ENCODE assay signal across 31 cellular contexts in genomic region chr17:2455956-2456355, GRCh38.
"Had no signal": no experiment of that assay in that cellular context is flagged by ENCODE, and none has a peak within 500 bp of the region (broad histone marks: within the 10 kb centered on the region; RNA-seq: fewer than 3 reads in every experiment).

No MANE protein-coding gene starts in this region.

- H3K4me3 Mint-ChIP-seq: activated CD4-positive, alpha-beta memory T cell treated with anti-CD3 and anti-CD28 coated beads, Interleukin-2, amount 10 ng/mL, durations not matched to agents 7 days and 5 days; activated CD8-positive, alpha-beta memory T cell treated with anti-CD3 and anti-CD28 coated beads, Interleukin-2, amount 10 ng/mL, durations not matched to agents 7 days and 5 days; activated naive CD8-positive, alpha-beta T cell treated with anti-CD3 and anti-CD28 coated beads for 36 hours; activated T-cell treated with anti-CD3 and anti-CD28 coated beads, Interleukin-2, amount 50 U/mL, for 72 hours; activated T-helper 17 cell treated with anti-CD3 and anti-CD28 coated beads, Interleukin-2, amount 50 U/mL, for 72 hours had no signal

- DNase-seq: activated CD4-positive, alpha-beta memory T cell treated with anti-CD3 and anti-CD28 coated beads, Interleukin-2, amount 10 ng/mL, durations not matched to agents 7 days and 5 days; activated CD4-positive, alpha-beta T cell treated with anti-CD3 and anti-CD28 coated beads for 1 hour; activated CD4-positive, alpha-beta T cell treated with anti-CD3 and anti-CD28 coated beads for 48 hours; activated CD4-positive, CD25-positive, alpha-beta regulatory T cell; activated CD8-positive, alpha-beta memory T cell treated with anti-CD3 and anti-CD28 coated beads for 24 hours; activated CD8-positive, alpha-beta memory T cell treated with anti-CD3 and anti-CD28 coated beads, Interleukin-2, amount 10 ng/mL, durations not matched to agents 7 days and 5 days; activated CD8-positive, alpha-beta memory T cell treated with anti-CD3 and anti-CD28 coated beads, Interleukin-2, amount 50 U/mL, for 48 hours; activated effector memory CD4-positive, alpha-beta T cell treated with anti-CD3 and anti-CD28 coated beads, Interleukin-2, amount 50 U/mL, for 16 hours; activated naive CD4-positive, alpha-beta T cell; activated naive CD4-positive, alpha-beta T cell treated with anti-CD3 and anti-CD28 coated beads, Interleukin-2, amount 50 U/mL, for 16 hours; activated naive CD8-positive, alpha-beta T cell treated with anti-CD3 and anti-CD28 coated beads for 36 hours; activated T-cell treated with anti-CD3 and anti-CD28 coated beads, Interleukin-2, amount 50 U/mL, for 72 hours; amniotic stem cell; aorta; brain microvascular endothelial cell; central memory CD4-positive, alpha-beta T cell; MM.1S; MV-4-11; NCI-H1092; NCI-H1436 treated with DMSO at 0.1 percent for 48 hours; NCI-H187 treated with DMSO at 0.1 percent for 48 hours; NCI-H2081; NCI-H345; NCI-H526 treated with DMSO at 0.1 percent for 48 hours; SHP77; SJCRH30; T1000; WERI-Rb-1 had no signal

- H3K27me3 Mint-ChIP-seq: activated CD4-positive, alpha-beta memory T cell treated with anti-CD3 and anti-CD28 coated beads, Interleukin-2, amount 10 ng/mL, durations not matched to agents 7 days and 5 days; activated CD8-positive, alpha-beta memory T cell treated with anti-CD3 and anti-CD28 coated beads, Interleukin-2, amount 10 ng/mL, durations not matched to agents 7 days and 5 days; activated naive CD8-positive, alpha-beta T cell treated with anti-CD3 and anti-CD28 coated beads for 36 hours; activated T-helper 17 cell treated with anti-CD3 and anti-CD28 coated beads, Interleukin-2, amount 50 U/mL, for 72 hours had no signal

- H3K27me3 ChIP-seq: brain microvascular endothelial cell, SJCRH30 had no signal

- H3K4me3 ChIP-seq: SJCRH30, SK-N-MC had no signal

- H3K27ac Mint-ChIP-seq: activated CD4-positive, alpha-beta memory T cell treated with anti-CD3 and anti-CD28 coated beads, Interleukin-2, amount 10 ng/mL, durations not matched to agents 7 days and 5 days; activated CD8-positive, alpha-beta memory T cell treated with anti-CD3 and anti-CD28 coated beads, Interleukin-2, amount 10 ng/mL, durations not matched to agents 7 days and 5 days; activated naive CD8-positive, alpha-beta T cell treated with anti-CD3 and anti-CD28 coated beads for 36 hours; activated T-cell treated with anti-CD3 and anti-CD28 coated beads, Interleukin-2, amount 50 U/mL, for 72 hours; activated T-helper 17 cell treated with anti-CD3 and anti-CD28 coated beads, Interleukin-2, amount 50 U/mL, for 72 hours had no signal

- H3K27ac ChIP-seq: brain microvascular endothelial cell, KMS-11, SJCRH30, SK-N-MC, WERI-Rb-1 had no signal

- H3K4me1 ChIP-seq: SJCRH30 had no signal

- H3K9me3 Mint-ChIP-seq: activated CD4-positive, alpha-beta memory T cell treated with anti-CD3 and anti-CD28 coated beads, Interleukin-2, amount 10 ng/mL, durations not matched to agents 7 days and 5 days; activated naive CD8-positive, alpha-beta T cell treated with anti-CD3 and anti-CD28 coated beads for 36 hours; activated T-cell treated with anti-CD3 and anti-CD28 coated beads, Interleukin-2, amount 50 U/mL, for 72 hours; activated T-helper 17 cell treated with anti-CD3 and anti-CD28 coated beads, Interleukin-2, amount 50 U/mL, for 72 hours had no signal

- H3K9me3 ChIP-seq: SJCRH30 had no signal
